Comparison of ENCODE assay signal across 9 cellular contexts in genomic region chr12:100566887-100567637, GRCh38. TPM values are rescaled to one million over a fixed set of nuclear protein-coding genes. Genes with fewer than 3 reads are reported as not detected.
DNase-seq lines count a peak whose midpoint lies in the region; ATAC-seq, FAIRE-seq and TF ChIP-seq lines count a peak whose summit lies in the region.
"Had no signal": no experiment of that assay in that cellular context is flagged by ENCODE, and none has a peak within 500 bp of the region (broad histone marks: within the 10 kb centered on the region; RNA-seq: fewer than 3 reads in every experiment).

No MANE protein-coding gene starts in this region.

- TF ChIP-seq CTCF in activated CD8-positive, alpha-beta T cell treated with anti-CD3 and anti-CD28 coated beads for 36 hours (IDR thresholded peaks at IDR 0.05), result no peak
- no peak for TF ChIP-seq CTCF in GM12878 (IDR thresholded peaks at IDR 0.05 in 2 of 3, conservative IDR thresholded peaks at IDR 0.05 in 1 of 3; ENCODE audit: control insufficient read depth in 2 of 3, extremely low read depth in 1 of 3, insufficient read depth in 1 of 3, low read depth in 3 of 3, low read length in 3 of 3)

- no peaks in the 10 kb centered on the region for H3K36me3 ChIP-seq in GM12878 (ENCODE audit: control insufficient read depth in 2 of 2, insufficient read depth in 2 of 2, low read length in 1 of 2)
- H3K36me3 ChIP-seq: SJSA1 had no signal

- no peak overlapping the region for H3K4me3 ChIP-seq in GM12878
- H3K4me3 ChIP-seq: SJSA1 had no signal

- peaks cover 7% of the 10 kb centered on the region for H3K4me1 ChIP-seq in GM12878 (ENCODE audit: control insufficient read depth, insufficient read depth, low read length)
- H3K4me1 ChIP-seq: SJSA1 had no signal

- no TSS peak for BruUV-seq in GM12878 (replicated peaks; lab: Mats Ljungman, UMichigan)

- H3K4me1 Mint-ChIP-seq in activated CD8-positive, alpha-beta T cell treated with anti-CD3 and anti-CD28 coated beads for 36 hours (ENCODE audit: low read depth), result peaks cover 3% of the 10 kb centered on the region
- no peaks in the 10 kb centered on the region for H3K4me1 Mint-ChIP-seq in activated CD8-positive, alpha-beta T cell treated with anti-CD3 and anti-CD28 coated beads, Interleukin-2, amount 10 ng/mL, durations not matched to agents 7 days and 5 days (ENCODE audit: low read depth)

- peak overlapping the region; percentile 15; the same call in 1 of the 2 replicates for H3K4me2 ChIP-seq in GM12878 (ENCODE audit: control insufficient read depth, insufficient read depth)

- 2% methylated on average over 3 of the region's 3 CpGs for WGBS in GM12878 (ENCODE audit: insufficient coverage, insufficient replicate concordance, low lambda C conversion rate, missing lambda C conversion rate)

- no peaks in the 10 kb centered on the region for H3K9me3 ChIP-seq in GM12878 (replicated peaks; ENCODE audit: control insufficient read depth, insufficient read depth, low read length)
- H3K9me3 ChIP-seq: SJSA1 had no signal

- ATAC-seq in activated CD8-positive, alpha-beta T cell treated with anti-CD3 and anti-CD28 coated beads for 36 hours, result peak; percentile 27
- no peak for ATAC-seq in activated CD8-positive, alpha-beta T cell treated with anti-CD3 and anti-CD28 coated beads, Interleukin-2, amount 10 ng/mL, durations not matched to agents 7 days and 5 days
- ATAC-seq in HG03095 (IDR thresholded peaks at IDR 0.05; ENCODE audit: unreplicated experiment) (peak; percentile 92), GM12878 (peak; percentile 97)

- SMC1A ChIA-PET in GM12878 (lab: Charles Lee; ENCODE audit: uncharacterized antibody, unreplicated experiment), result interaction anchor here (0.8 to 2.5 kb wide), 12 partner anchors 9 to 301 kb away, joined by 3 to 7 read pairs (median 5); no protein-coding TSS in a partner anchor

- H2AFZ ChIP-seq in GM12878 (ENCODE audit: control insufficient read depth, low read depth, low read length), result no peak overlapping the region

- POLR2A ChIA-PET in activated CD8-positive, alpha-beta T cell treated with anti-CD3 and anti-CD28 coated beads for 36 hours (lab: Charles Lee), result no interaction called here
- POLR2A ChIA-PET in activated CD8-positive, alpha-beta T cell treated with anti-CD3 and anti-CD28 coated beads, Interleukin-2, amount 10 ng/mL, durations not matched to agents 7 days and 5 days (lab: Charles Lee), result no interaction called here
- POLR2A ChIA-PET in GM12878 (lab: Charles Lee), result no interaction called here

- in situ Hi-C loops in GM12878 (cut with MboI), result no loop called here

- peak in 1 of 2 experiments; percentile 9; a peak in 1 of 4 replicates for TF ChIP-seq EP300 in GM12878 (IDR thresholded peaks at IDR 0.05; ENCODE audit: borderline replicate concordance in 1 of 2, control insufficient read depth in 1 of 2, low read depth in 2 of 2, low read length in 2 of 2)

- no peaks in the 10 kb centered on the region for H3K79me2 ChIP-seq in GM12878 (ENCODE audit: control insufficient read depth, insufficient read depth, low read length)

- H3K36me3 Mint-ChIP-seq in activated CD8-positive, alpha-beta T cell treated with anti-CD3 and anti-CD28 coated beads for 36 hours (ENCODE audit: low read depth), result no peaks in the 10 kb centered on the region
- no peaks in the 10 kb centered on the region for H3K36me3 Mint-ChIP-seq in activated CD8-positive, alpha-beta T cell treated with anti-CD3 and anti-CD28 coated beads, Interleukin-2, amount 10 ng/mL, durations not matched to agents 7 days and 5 days (ENCODE audit: low read depth)

- H3K9ac ChIP-seq in GM12878 (ENCODE audit: control insufficient read depth, insufficient read depth, low read length), result no peak overlapping the region

- H3K27ac ChIP-seq in GM12878 (ENCODE audit: control insufficient read depth, insufficient read depth) (no peak overlapping the region), substantia nigra (ENCODE audit: low read depth, low read length, poor library complexity, severe bottlenecking) (no peak overlapping the region)
- H3K27ac ChIP-seq: SJSA1 had no signal

- H3K4me3 Mint-ChIP-seq in activated CD8-positive, alpha-beta T cell treated with anti-CD3 and anti-CD28 coated beads for 36 hours, result no peak overlapping the region
- H3K4me3 Mint-ChIP-seq in activated CD8-positive, alpha-beta T cell treated with anti-CD3 and anti-CD28 coated beads, Interleukin-2, amount 10 ng/mL, durations not matched to agents 7 days and 5 days, result no peak overlapping the region

- no peak for TF ChIP-seq POLR2A in GM12878 (IDR thresholded peaks at IDR 0.05; ENCODE audit: low read depth, low read length)

- H3K27me3 Mint-ChIP-seq in activated CD8-positive, alpha-beta T cell treated with anti-CD3 and anti-CD28 coated beads for 36 hours, result peaks cover 20% of the 10 kb centered on the region
- H3K27me3 Mint-ChIP-seq in activated CD8-positive, alpha-beta T cell treated with anti-CD3 and anti-CD28 coated beads, Interleukin-2, amount 10 ng/mL, durations not matched to agents 7 days and 5 days (ENCODE audit: low read depth), result peaks cover 27% of the 10 kb centered on the region

- intact Hi-C loops in activated CD8-positive, alpha-beta T cell treated with anti-CD3 and anti-CD28 coated beads for 36 hours (cut with micrococcal nuclease), result no loop called here
- intact Hi-C loops in GM12878 (cut with micrococcal nuclease; ENCODE audit: unreplicated experiment), result loop anchor here (5.0 kb wide), 1 partner anchor 100 kb away; no protein-coding TSS in a partner anchor

- no peak for DNase-seq in activated CD8-positive, alpha-beta T cell treated with anti-CD3 and anti-CD28 coated beads for 36 hours
- DNase-seq in activated CD8-positive, alpha-beta T cell treated with anti-CD3 and anti-CD28 coated beads, Interleukin-2, amount 10 ng/mL, durations not matched to agents 7 days and 5 days, result no peak
- peak; percentile 71 for DNase-seq in GM12878 (ENCODE audit: low read depth, low spot score)
- peak in 27 of 49 donors; percentile 1 to 52 (median 14) for DNase-seq in substantia nigra (lab: John Stamatoyannopoulos, UW)
- DNase-seq in T1000 (lab: John Stamatoyannopoulos, UW), result no peak
- no peak for DNase-seq in NCI-H526 treated with DMSO at 0.1 percent for 48 hours (lab: John Stamatoyannopoulos, UW)
- DNase-seq in cortex of kidney (lab: John Stamatoyannopoulos, UW), result no peak

- no peak overlapping the region for H3K27ac Mint-ChIP-seq in activated CD8-positive, alpha-beta T cell treated with anti-CD3 and anti-CD28 coated beads for 36 hours
- H3K27ac Mint-ChIP-seq in activated CD8-positive, alpha-beta T cell treated with anti-CD3 and anti-CD28 coated beads, Interleukin-2, amount 10 ng/mL, durations not matched to agents 7 days and 5 days, result no peak overlapping the region

- H3K9me3 Mint-ChIP-seq in activated CD8-positive, alpha-beta T cell treated with anti-CD3 and anti-CD28 coated beads for 36 hours, result no peaks in the 10 kb centered on the region
- no peaks in the 10 kb centered on the region for H3K9me3 Mint-ChIP-seq in activated CD8-positive, alpha-beta T cell treated with anti-CD3 and anti-CD28 coated beads, Interleukin-2, amount 10 ng/mL, durations not matched to agents 7 days and 5 days (ENCODE audit: insufficient read depth)

- H4K20me1 ChIP-seq in GM12878 (ENCODE audit: control insufficient read depth, insufficient read depth), result no peaks in the 10 kb centered on the region

- RAD21 ChIA-PET in GM12878 (lab: Charles Lee; ENCODE audit: unreplicated experiment), result interaction anchor here (1.0 to 2.3 kb wide), 8 partner anchors 9 to 332 kb away, joined by 3 to 9 read pairs (median 4); partner anchors contain the start of genes DEPDC4 and SCYL2

- no peaks in the 10 kb centered on the region for H3K27me3 ChIP-seq in GM12878 (replicated peaks in 1 of 2; ENCODE audit: control insufficient read depth in 2 of 2, insufficient read depth in 2 of 2, low read length in 1 of 2)

- no peak for TF ChIP-seq RAD21 in GM12878 (IDR thresholded peaks at IDR 0.05; ENCODE audit: insufficient read depth, low read depth, low read length)

- FAIRE-seq in GM12878 (lab: Jason Lieb, UNC), result peak; percentile 98

- CTCF ChIA-PET in activated CD8-positive, alpha-beta T cell treated with anti-CD3 and anti-CD28 coated beads for 36 hours (lab: Charles Lee), result no interaction called here
- CTCF ChIA-PET in activated CD8-positive, alpha-beta T cell treated with anti-CD3 and anti-CD28 coated beads, Interleukin-2, amount 10 ng/mL, durations not matched to agents 7 days and 5 days (lab: Charles Lee), result no interaction called here
- CTCF ChIA-PET in GM12878 (lab: Yijun Ruan, JAX), result interaction anchor here (1.0 to 3.9 kb wide), 7 partner anchors 12 to 428 kb away, joined by 3 to 28 read pairs (median 7); no protein-coding TSS in a partner anchor

TF ChIP-seq in GM12878, 131 proteins besides CTCF, POLR2A, EP300 and RAD21 (continues in another document):
- no peak for TF ChIP-seq TBL1XR1 (IDR thresholded peaks at IDR 0.05; ENCODE audit: low read depth, low read length)

RNA-seq across cellular contexts. Expression of gene GAS2L3, which starts 6.4 kb away (rescaled TPM):
- total RNA-seq in activated CD8-positive, alpha-beta T cell treated with anti-CD3 and anti-CD28 coated beads for 36 hours, result 1 to 10 TPM; 1.3 to 2.1 TPM
- 1 to 10 TPM; 2.7 to 3.5 TPM for total RNA-seq in activated CD8-positive, alpha-beta T cell treated with anti-CD3 and anti-CD28 coated beads, Interleukin-2, amount 10 ng/mL, durations not matched to agents 7 days and 5 days
- 41.0 and 45.5 TPM in 2 replicates for total RNA-seq in GM12878 (2013; cell fraction: nucleolus; rRNA removed)
- total RNA-seq in GM12878 (2014; rRNA removed) (2.7 and 3.3 TPM in 2 replicates), GM12878 (2014; rRNA removed; fragmentation: Illumina TruSeq; extraction: Trizol) (3.0 and 4.4 TPM in 2 replicates), GM12878 (2021) (2.5 and 2.6 TPM in 2 replicates)
- polyA plus RNA-seq in GM12878 (2011; ENCODE audit: low read depth), result 0.77 TPM
- polyA plus RNA-seq in GM12878 (2011; rRNA removed) (6.6 and 9.1 TPM in 2 replicates), GM12878 (2014; fragmentation: Illumina TruSeq; extraction: Trizol) (2.3 and 2.4 TPM in 2 replicates), GM12878 (2014; fragmentation: Nextera tagmentation; extraction: Ambion mirVana) (under 1 TPM; 0.46 to 0.63 TPM), GM12878 (2014; rRNA removed) (0.75 and 1.5 TPM in 2 replicates), GM12878 (2016; fragmentation: Nextera tagmentation; extraction: Ambion mirVana) (1 to 10 TPM; 1.7 to 2.6 TPM)
- polyA plus RNA-seq in GM12878 (2011; cell fraction: cytosol; rRNA removed), result 1.4 and 2.2 TPM in 2 replicates
- 11.2 TPM in 2 replicates for polyA plus RNA-seq in GM12878 (2011; cell fraction: nucleus; rRNA removed)
- polyA plus RNA-seq in GM12878 (2012), result 0.80 and 1.9 TPM in 2 replicates
- 5.4 and 7.4 TPM in 2 replicates for polyA minus RNA-seq in GM12878 (2011; rRNA and poly(A)+ RNA removed)
- 2.1 and 7.4 TPM in 2 replicates for polyA minus RNA-seq in GM12878 (2011; cell fraction: cytosol; rRNA and poly(A)+ RNA removed)
- polyA minus RNA-seq in GM12878 (2011; cell fraction: nucleus; rRNA and poly(A)+ RNA removed), result 12.0 and 16.5 TPM in 2 replicates

Comparison
In these comparisons a context has a peak if more than half of its experiments do, and no peak if none do; other contexts are left out.
1. DNase-seq: peak in GM12878 (single experiment) and substantia nigra (27 of 49); none in activated CD8-positive, alpha-beta T cell treated with anti-CD3 and anti-CD28 coated beads for 36 hours (single experiment), activated CD8-positive, alpha-beta T cell treated with anti-CD3 and anti-CD28 coated beads, Interleukin-2, amount 10 ng/mL, durations not matched to agents 7 days and 5 days (single experiment), T1000 (single experiment), NCI-H526 treated with DMSO at 0.1 percent for 48 hours (single experiment) and cortex of kidney (single experiment).